ENCODE assay signal across 1 cellular context in the genomic region with DNA sequence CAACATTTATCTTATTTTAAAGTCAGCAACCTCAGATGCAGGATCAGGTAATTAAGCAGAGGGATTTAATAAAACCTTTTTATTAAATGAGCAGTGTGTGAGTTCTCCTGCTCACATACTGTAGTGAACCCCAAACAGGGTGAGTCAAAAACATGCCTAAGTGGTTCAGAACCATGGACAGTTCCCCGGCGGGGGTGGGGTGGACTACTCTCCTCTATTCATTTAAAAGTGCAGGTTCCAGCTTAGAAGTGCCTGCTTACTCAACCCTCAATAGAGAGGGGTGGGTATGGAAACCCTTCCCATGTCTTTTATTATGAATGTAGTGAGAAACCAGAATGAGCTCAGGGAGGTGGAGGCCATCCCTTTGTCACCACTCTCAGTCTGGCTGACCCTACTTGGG.
TF ChIP-seq lines count a peak whose summit lies in the region.

No MANE protein-coding gene starts in this region.

TF ChIP-seq in K562, 482 proteins besides CTCF, POLR2A, EP300 and RAD21 (continues in another document):
- TF ChIP-seq, protein P1, sequence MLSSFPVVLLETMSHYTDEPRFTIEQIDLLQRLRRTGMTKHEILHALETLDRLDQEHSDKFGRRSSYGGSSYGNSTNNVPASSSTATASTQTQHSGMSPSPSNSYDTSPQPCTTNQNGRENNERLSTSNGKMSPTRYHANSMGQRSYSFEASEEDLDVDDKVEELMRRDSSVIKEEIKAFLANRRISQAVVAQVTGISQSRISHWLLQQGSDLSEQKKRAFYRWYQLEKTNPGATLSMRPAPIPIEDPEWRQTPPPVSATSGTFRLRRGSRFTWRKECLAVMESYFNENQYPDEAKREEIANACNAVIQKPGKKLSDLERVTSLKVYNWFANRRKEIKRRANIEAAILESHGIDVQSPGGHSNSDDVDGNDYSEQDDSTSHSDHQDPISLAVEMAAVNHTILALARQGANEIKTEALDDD (IDR thresholded peaks at IDR 0.05), result no peak
- TF ChIP-seq TSC22D4 (tag; IDR thresholded peaks at IDR 0.05), result no peak
- TF ChIP-seq, protein P2, sequence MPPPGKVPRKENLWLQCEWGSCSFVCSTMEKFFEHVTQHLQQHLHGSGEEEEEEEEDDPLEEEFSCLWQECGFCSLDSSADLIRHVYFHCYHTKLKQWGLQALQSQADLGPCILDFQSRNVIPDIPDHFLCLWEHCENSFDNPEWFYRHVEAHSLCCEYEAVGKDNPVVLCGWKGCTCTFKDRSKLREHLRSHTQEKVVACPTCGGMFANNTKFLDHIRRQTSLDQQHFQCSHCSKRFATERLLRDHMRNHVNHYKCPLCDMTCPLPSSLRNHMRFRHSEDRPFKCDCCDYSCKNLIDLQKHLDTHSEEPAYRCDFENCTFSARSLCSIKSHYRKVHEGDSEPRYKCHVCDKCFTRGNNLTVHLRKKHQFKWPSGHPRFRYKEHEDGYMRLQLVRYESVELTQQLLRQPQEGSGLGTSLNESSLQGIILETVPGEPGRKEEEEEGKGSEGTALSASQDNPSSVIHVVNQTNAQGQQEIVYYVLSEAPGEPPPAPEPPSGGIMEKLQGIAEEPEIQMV (tag; conservative IDR thresholded peaks at IDR 0.05; ENCODE audit: low read depth), result 0 out of 2 replicates have a peak, but pooled peaks have one; percentile 30
- TF ChIP-seq, protein P3, sequence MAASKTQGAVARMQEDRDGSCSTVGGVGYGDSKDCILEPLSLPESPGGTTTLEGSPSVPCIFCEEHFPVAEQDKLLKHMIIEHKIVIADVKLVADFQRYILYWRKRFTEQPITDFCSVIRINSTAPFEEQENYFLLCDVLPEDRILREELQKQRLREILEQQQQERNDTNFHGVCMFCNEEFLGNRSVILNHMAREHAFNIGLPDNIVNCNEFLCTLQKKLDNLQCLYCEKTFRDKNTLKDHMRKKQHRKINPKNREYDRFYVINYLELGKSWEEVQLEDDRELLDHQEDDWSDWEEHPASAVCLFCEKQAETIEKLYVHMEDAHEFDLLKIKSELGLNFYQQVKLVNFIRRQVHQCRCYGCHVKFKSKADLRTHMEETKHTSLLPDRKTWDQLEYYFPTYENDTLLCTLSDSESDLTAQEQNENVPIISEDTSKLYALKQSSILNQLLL (CRISPR knock-in tag; IDR thresholded peaks at IDR 0.05; ENCODE audit: borderline replicate concordance), result no peak
- TF ChIP-seq, protein P4, sequence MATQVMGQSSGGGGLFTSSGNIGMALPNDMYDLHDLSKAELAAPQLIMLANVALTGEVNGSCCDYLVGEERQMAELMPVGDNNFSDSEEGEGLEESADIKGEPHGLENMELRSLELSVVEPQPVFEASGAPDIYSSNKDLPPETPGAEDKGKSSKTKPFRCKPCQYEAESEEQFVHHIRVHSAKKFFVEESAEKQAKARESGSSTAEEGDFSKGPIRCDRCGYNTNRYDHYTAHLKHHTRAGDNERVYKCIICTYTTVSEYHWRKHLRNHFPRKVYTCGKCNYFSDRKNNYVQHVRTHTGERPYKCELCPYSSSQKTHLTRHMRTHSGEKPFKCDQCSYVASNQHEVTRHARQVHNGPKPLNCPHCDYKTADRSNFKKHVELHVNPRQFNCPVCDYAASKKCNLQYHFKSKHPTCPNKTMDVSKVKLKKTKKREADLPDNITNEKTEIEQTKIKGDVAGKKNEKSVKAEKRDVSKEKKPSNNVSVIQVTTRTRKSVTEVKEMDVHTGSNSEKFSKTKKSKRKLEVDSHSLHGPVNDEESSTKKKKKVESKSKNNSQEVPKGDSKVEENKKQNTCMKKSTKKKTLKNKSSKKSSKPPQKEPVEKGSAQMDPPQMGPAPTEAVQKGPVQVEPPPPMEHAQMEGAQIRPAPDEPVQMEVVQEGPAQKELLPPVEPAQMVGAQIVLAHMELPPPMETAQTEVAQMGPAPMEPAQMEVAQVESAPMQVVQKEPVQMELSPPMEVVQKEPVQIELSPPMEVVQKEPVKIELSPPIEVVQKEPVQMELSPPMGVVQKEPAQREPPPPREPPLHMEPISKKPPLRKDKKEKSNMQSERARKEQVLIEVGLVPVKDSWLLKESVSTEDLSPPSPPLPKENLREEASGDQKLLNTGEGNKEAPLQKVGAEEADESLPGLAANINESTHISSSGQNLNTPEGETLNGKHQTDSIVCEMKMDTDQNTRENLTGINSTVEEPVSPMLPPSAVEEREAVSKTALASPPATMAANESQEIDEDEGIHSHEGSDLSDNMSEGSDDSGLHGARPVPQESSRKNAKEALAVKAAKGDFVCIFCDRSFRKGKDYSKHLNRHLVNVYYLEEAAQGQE (CRISPR knock-in tag; IDR thresholded peaks at IDR 0.05; ENCODE audit: low read depth), result peak; percentile 97
- TF ChIP-seq EGR1 (conservative IDR thresholded peaks at IDR 0.05), result peak; percentile 57
- TF ChIP-seq, protein P5, sequence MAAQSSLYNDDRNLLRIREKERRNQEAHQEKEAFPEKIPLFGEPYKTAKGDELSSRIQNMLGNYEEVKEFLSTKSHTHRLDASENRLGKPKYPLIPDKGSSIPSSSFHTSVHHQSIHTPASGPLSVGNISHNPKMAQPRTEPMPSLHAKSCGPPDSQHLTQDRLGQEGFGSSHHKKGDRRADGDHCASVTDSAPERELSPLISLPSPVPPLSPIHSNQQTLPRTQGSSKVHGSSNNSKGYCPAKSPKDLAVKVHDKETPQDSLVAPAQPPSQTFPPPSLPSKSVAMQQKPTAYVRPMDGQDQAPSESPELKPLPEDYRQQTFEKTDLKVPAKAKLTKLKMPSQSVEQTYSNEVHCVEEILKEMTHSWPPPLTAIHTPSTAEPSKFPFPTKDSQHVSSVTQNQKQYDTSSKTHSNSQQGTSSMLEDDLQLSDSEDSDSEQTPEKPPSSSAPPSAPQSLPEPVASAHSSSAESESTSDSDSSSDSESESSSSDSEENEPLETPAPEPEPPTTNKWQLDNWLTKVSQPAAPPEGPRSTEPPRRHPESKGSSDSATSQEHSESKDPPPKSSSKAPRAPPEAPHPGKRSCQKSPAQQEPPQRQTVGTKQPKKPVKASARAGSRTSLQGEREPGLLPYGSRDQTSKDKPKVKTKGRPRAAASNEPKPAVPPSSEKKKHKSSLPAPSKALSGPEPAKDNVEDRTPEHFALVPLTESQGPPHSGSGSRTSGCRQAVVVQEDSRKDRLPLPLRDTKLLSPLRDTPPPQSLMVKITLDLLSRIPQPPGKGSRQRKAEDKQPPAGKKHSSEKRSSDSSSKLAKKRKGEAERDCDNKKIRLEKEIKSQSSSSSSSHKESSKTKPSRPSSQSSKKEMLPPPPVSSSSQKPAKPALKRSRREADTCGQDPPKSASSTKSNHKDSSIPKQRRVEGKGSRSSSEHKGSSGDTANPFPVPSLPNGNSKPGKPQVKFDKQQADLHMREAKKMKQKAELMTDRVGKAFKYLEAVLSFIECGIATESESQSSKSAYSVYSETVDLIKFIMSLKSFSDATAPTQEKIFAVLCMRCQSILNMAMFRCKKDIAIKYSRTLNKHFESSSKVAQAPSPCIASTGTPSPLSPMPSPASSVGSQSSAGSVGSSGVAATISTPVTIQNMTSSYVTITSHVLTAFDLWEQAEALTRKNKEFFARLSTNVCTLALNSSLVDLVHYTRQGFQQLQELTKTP (IDR thresholded peaks at IDR 0.05; ENCODE audit: low read depth in 1 of 2, partially characterized antibody in 2 of 2), result peak in 1 of 2 experiments; percentile 62
- TF ChIP-seq ZNF766 (CRISPR knock-in tag; conservative IDR thresholded peaks at IDR 0.05), result peak; percentile 66; the same call in 1 of the 2 replicates
- peak; percentile 24; the same call in 1 of the 2 replicates for TF ChIP-seq CXXC5 (CRISPR knock-in tag; IDR thresholded peaks at IDR 0.05)
- TF ChIP-seq SMARCE1 (IDR thresholded peaks at IDR 0.05), result no peak
- TF ChIP-seq BCOR (IDR thresholded peaks at IDR 0.05), result no peak
- peak; percentile 97 for TF ChIP-seq EHMT2 (IDR thresholded peaks at IDR 0.05)
- peak; percentile 56 to 89 for TF ChIP-seq MAZ (CRISPR knock-in tag; conservative IDR thresholded peaks at IDR 0.05 in 1 of 2, IDR thresholded peaks at IDR 0.05 in 1 of 2)
- TF ChIP-seq GATAD2A (IDR thresholded peaks at IDR 0.05), result no peak
- peak; percentile 93 for TF ChIP-seq MIER1 (IDR thresholded peaks at IDR 0.05; ENCODE audit: low read depth)
- no peak for TF ChIP-seq ARNT (IDR thresholded peaks at IDR 0.05)
- TF ChIP-seq, protein P6, sequence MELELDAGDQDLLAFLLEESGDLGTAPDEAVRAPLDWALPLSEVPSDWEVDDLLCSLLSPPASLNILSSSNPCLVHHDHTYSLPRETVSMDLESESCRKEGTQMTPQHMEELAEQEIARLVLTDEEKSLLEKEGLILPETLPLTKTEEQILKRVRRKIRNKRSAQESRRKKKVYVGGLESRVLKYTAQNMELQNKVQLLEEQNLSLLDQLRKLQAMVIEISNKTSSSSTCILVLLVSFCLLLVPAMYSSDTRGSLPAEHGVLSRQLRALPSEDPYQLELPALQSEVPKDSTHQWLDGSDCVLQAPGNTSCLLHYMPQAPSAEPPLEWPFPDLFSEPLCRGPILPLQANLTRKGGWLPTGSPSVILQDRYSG (tag; conservative IDR thresholded peaks at IDR 0.05; ENCODE audit: low read depth), result 0 out of 2 replicates have a peak, but pooled peaks have one; percentile 32
- TF ChIP-seq, protein P7, sequence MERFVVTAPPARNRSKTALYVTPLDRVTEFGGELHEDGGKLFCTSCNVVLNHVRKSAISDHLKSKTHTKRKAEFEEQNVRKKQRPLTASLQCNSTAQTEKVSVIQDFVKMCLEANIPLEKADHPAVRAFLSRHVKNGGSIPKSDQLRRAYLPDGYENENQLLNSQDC (CRISPR knock-in tag; IDR thresholded peaks at IDR 0.05), result no peak
- TF ChIP-seq ZNF589 (CRISPR knock-in tag; IDR thresholded peaks at IDR 0.05; ENCODE audit: low read depth), result 0 out of 2 replicates have a peak, but pooled peaks have one; percentile 42
- TF ChIP-seq NFXL1 (CRISPR knock-in tag; IDR thresholded peaks at IDR 0.05), result 0 out of 2 replicates have a peak, but pooled peaks have one; percentile 35
- TF ChIP-seq, protein P8, sequence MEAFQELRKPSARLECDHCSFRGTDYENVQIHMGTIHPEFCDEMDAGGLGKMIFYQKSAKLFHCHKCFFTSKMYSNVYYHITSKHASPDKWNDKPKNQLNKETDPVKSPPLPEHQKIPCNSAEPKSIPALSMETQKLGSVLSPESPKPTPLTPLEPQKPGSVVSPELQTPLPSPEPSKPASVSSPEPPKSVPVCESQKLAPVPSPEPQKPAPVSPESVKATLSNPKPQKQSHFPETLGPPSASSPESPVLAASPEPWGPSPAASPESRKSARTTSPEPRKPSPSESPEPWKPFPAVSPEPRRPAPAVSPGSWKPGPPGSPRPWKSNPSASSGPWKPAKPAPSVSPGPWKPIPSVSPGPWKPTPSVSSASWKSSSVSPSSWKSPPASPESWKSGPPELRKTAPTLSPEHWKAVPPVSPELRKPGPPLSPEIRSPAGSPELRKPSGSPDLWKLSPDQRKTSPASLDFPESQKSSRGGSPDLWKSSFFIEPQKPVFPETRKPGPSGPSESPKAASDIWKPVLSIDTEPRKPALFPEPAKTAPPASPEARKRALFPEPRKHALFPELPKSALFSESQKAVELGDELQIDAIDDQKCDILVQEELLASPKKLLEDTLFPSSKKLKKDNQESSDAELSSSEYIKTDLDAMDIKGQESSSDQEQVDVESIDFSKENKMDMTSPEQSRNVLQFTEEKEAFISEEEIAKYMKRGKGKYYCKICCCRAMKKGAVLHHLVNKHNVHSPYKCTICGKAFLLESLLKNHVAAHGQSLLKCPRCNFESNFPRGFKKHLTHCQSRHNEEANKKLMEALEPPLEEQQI (IDR thresholded peaks at IDR 0.05), result peak; percentile 56; the same call in 1 of the 2 replicates
- TF ChIP-seq ZNF584 (CRISPR knock-in tag; IDR thresholded peaks at IDR 0.05; ENCODE audit: low read depth), result 0 out of 2 replicates have a peak, but pooled peaks have one; percentile 49
- TF ChIP-seq ZKSCAN1 (IDR thresholded peaks at IDR 0.05; ENCODE audit: low read depth, low read length), result no peak
- TF ChIP-seq, protein P9, sequence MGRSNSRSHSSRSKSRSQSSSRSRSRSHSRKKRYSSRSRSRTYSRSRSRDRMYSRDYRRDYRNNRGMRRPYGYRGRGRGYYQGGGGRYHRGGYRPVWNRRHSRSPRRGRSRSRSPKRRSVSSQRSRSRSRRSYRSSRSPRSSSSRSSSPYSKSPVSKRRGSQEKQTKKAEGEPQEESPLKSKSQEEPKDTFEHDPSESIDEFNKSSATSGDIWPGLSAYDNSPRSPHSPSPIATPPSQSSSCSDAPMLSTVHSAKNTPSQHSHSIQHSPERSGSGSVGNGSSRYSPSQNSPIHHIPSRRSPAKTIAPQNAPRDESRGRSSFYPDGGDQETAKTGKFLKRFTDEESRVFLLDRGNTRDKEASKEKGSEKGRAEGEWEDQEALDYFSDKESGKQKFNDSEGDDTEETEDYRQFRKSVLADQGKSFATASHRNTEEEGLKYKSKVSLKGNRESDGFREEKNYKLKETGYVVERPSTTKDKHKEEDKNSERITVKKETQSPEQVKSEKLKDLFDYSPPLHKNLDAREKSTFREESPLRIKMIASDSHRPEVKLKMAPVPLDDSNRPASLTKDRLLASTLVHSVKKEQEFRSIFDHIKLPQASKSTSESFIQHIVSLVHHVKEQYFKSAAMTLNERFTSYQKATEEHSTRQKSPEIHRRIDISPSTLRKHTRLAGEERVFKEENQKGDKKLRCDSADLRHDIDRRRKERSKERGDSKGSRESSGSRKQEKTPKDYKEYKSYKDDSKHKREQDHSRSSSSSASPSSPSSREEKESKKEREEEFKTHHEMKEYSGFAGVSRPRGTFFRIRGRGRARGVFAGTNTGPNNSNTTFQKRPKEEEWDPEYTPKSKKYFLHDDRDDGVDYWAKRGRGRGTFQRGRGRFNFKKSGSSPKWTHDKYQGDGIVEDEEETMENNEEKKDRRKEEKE (IDR thresholded peaks at IDR 0.05; ENCODE audit: borderline replicate concordance in 1 of 2, control insufficient read depth in 1 of 2, low read depth in 2 of 2, low read length in 1 of 2), result no peak
- TF ChIP-seq ZBTB1 (CRISPR knock-in tag; IDR thresholded peaks at IDR 0.05; ENCODE audit: borderline replicate concordance, low read depth), result no peak
- TF ChIP-seq ETV6 (IDR thresholded peaks at IDR 0.05; ENCODE audit: borderline replicate concordance in 1 of 2, low read depth in 2 of 2, low read length in 1 of 2), result no peak
- no peak for TF ChIP-seq ETV6 (CRISPR knock-in tag; IDR thresholded peaks at IDR 0.05; ENCODE audit: borderline replicate concordance)
- TF ChIP-seq, protein P10, sequence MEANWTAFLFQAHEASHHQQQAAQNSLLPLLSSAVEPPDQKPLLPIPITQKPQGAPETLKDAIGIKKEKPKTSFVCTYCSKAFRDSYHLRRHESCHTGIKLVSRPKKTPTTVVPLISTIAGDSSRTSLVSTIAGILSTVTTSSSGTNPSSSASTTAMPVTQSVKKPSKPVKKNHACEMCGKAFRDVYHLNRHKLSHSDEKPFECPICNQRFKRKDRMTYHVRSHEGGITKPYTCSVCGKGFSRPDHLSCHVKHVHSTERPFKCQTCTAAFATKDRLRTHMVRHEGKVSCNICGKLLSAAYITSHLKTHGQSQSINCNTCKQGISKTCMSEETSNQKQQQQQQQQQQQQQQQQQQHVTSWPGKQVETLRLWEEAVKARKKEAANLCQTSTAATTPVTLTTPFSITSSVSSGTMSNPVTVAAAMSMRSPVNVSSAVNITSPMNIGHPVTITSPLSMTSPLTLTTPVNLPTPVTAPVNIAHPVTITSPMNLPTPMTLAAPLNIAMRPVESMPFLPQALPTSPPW (CRISPR knock-in tag; IDR thresholded peaks at IDR 0.05), result peak; percentile 64; the same call in 1 of the 2 replicates
- TF ChIP-seq RCOR1 (IDR thresholded peaks at IDR 0.05; ENCODE audit: borderline replicate concordance in 1 of 2, low read depth in 2 of 2, low read length in 2 of 2), result peak in 1 of 2 experiments; percentile 56; a peak in 1 of 4 replicates
- TF ChIP-seq DMBX1 (CRISPR knock-in tag; IDR thresholded peaks at IDR 0.05; ENCODE audit: borderline replicate concordance), result peak; percentile 72; the same call in 1 of the 2 replicates
- no peak for TF ChIP-seq SRSF9 (IDR thresholded peaks at IDR 0.05; ENCODE audit: borderline replicate concordance, low read depth, low read length)
- TF ChIP-seq, protein P11, sequence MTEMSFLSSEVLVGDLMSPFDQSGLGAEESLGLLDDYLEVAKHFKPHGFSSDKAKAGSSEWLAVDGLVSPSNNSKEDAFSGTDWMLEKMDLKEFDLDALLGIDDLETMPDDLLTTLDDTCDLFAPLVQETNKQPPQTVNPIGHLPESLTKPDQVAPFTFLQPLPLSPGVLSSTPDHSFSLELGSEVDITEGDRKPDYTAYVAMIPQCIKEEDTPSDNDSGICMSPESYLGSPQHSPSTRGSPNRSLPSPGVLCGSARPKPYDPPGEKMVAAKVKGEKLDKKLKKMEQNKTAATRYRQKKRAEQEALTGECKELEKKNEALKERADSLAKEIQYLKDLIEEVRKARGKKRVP (CRISPR knock-in tag; IDR thresholded peaks at IDR 0.05), result no peak
